Comparison of ENCODE assay signal across 1 cellular context in genomic region chr5:74327339-74327685, GRCh38.
TF ChIP-seq lines count a peak whose summit lies in the region.

No MANE protein-coding gene starts in this region.

TF ChIP-seq in IMR-90, 13 proteins besides CTCF, POLR2A, EP300 and RAD21 (continued from another document):
- no peak for TF ChIP-seq ELK1 (IDR thresholded peaks at IDR 0.05; ENCODE audit: borderline replicate concordance, low read depth, low read length)
